In genomic region chr7:120190109-120190508, GRCh38 we compare ENCODE assay signal across 28 cellular contexts.
"Had no signal": no experiment of that assay in that cellular context is flagged by ENCODE, and none has a peak within 500 bp of the region (broad histone marks: within the 10 kb centered on the region; RNA-seq: fewer than 3 reads in every experiment).

No MANE protein-coding gene starts in this region.

- FAIRE-seq: bronchial epithelial cell, TTC549 had no signal

- H3K27me3 Mint-ChIP-seq: activated CD4-positive, alpha-beta memory T cell treated with anti-CD3 and anti-CD28 coated beads, Interleukin-2, amount 10 ng/mL, durations not matched to agents 7 days and 5 days; activated CD4-positive, alpha-beta T cell treated with anti-CD3 and anti-CD28 coated beads for 36 hours; activated T-helper 17 cell treated with anti-CD3 and anti-CD28 coated beads, Interleukin-2, amount 50 U/mL, for 72 hours; T-cell had no signal

- H3K4me1 Mint-ChIP-seq: activated CD4-positive, alpha-beta memory T cell treated with anti-CD3 and anti-CD28 coated beads, Interleukin-2, amount 10 ng/mL, durations not matched to agents 7 days and 5 days; activated CD4-positive, alpha-beta T cell treated with anti-CD3 and anti-CD28 coated beads for 36 hours; activated T-helper 17 cell treated with anti-CD3 and anti-CD28 coated beads, Interleukin-2, amount 50 U/mL, for 72 hours; T-cell had no signal

- H3K9me3 ChIP-seq: body of pancreas had no signal

- DNase-seq: activated CD4-positive, alpha-beta memory T cell treated with anti-CD3 and anti-CD28 coated beads, Interleukin-2, amount 10 ng/mL, durations not matched to agents 7 days and 5 days; activated CD4-positive, alpha-beta T cell treated with anti-CD3 and anti-CD28 coated beads for 36 hours; activated CD4-positive, alpha-beta T cell treated with anti-CD3 and anti-CD28 coated beads, Interleukin-2, amount 50 U/mL, for 1 hour; activated gamma-delta T cell treated with Interleukin-2 at 50 U/mL for 16 hours; activated naive CD4-positive, alpha-beta T cell treated with anti-CD3 and anti-CD28 coated beads, Interleukin-2, amount 50 U/mL, for 16 hours; activated T-cell treated with anti-CD3 and anti-CD28 coated beads for 4 hours; activated T-cell treated with anti-CD3 and anti-CD28 coated beads, Interleukin-2, amount 50 U/mL, for 48 hours; aorta; body of pancreas; central memory CD4-positive, alpha-beta T cell; NCI-H1092; NCI-H1417; NCI-H1930; NCI-H510A treated with DMSO at 0.1 percent for 48 hours; NCI-H69; NK-92 treated with Interleukin-12 subunit alpha and Interleukin-12 subunit beta, amount 100 ng/mL, for 24 hours; OCI-M1; RPMI8226; T-cell; T-helper 2 cell; T1000 had no signal

- H3K4me1 ChIP-seq: body of pancreas had no signal

- H3K27me3 ChIP-seq: body of pancreas had no signal

- H3K27ac Mint-ChIP-seq: activated CD4-positive, alpha-beta memory T cell treated with anti-CD3 and anti-CD28 coated beads, Interleukin-2, amount 10 ng/mL, durations not matched to agents 7 days and 5 days; activated CD4-positive, alpha-beta T cell treated with anti-CD3 and anti-CD28 coated beads for 36 hours; activated T-helper 17 cell treated with anti-CD3 and anti-CD28 coated beads, Interleukin-2, amount 50 U/mL, for 72 hours; T-cell had no signal

- H3K36me3 Mint-ChIP-seq: T-cell had no signal

- H3K4me3 ChIP-seq: body of pancreas, SK-N-MC had no signal

- ATAC-seq: activated CD4-positive, alpha-beta T cell treated with anti-CD3 and anti-CD28 coated beads for 36 hours; activated T-helper 17 cell treated with anti-CD3 and anti-CD28 coated beads, Interleukin-2, amount 50 U/mL, for 72 hours; body of pancreas; Panc1; Right ventricle myocardium inferior; T-cell had no signal

- H3K27ac ChIP-seq: body of pancreas, SK-N-MC, VCaP had no signal

- H3K4me3 Mint-ChIP-seq: activated CD4-positive, alpha-beta memory T cell treated with anti-CD3 and anti-CD28 coated beads, Interleukin-2, amount 10 ng/mL, durations not matched to agents 7 days and 5 days; activated CD4-positive, alpha-beta T cell treated with anti-CD3 and anti-CD28 coated beads for 36 hours; activated T-helper 17 cell treated with anti-CD3 and anti-CD28 coated beads, Interleukin-2, amount 50 U/mL, for 72 hours; T-cell had no signal
